ENCODE assay signal across 13 cellular contexts in the genomic region with DNA sequence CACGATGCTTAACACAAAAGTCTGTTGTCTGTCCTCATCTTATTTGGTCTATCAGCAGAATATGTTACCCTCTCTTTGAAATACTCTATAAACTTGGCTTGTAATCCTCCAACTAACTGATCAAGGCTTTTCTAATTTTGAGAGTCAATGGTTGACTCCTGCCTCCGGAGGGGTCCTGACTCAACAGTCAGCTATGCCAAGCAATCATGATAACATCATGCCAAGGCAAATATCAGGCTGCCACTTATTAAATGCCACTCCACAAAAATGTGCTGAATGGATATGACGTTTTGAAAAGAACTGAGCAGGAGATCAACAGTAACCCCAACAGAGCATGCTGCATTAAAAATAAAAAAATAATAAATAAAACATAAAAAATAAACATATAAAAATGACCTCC.
DNase-seq lines count a peak whose midpoint lies in the region; ATAC-seq, FAIRE-seq and TF ChIP-seq lines count a peak whose summit lies in the region.
"Had no signal": no experiment of that assay in that cellular context is flagged by ENCODE, and none has a peak within 500 bp of the region (broad histone marks: within the 10 kb centered on the region; RNA-seq: fewer than 3 reads in every experiment).

No MANE protein-coding gene starts in this region.

- ATAC-seq in psoas muscle (no peak), HG03045 (IDR thresholded peaks at IDR 0.05; ENCODE audit: unreplicated experiment) (no peak), GM19351 (IDR thresholded peaks at IDR 0.05; ENCODE audit: unreplicated experiment) (no peak)

- H3K79me2 ChIP-seq in keratinocyte (ENCODE audit: control insufficient read depth, insufficient read depth, low read length), result peaks cover 60% of the 10 kb centered on the region

- H3K27me3 ChIP-seq in keratinocyte (ENCODE audit: control insufficient read depth, extremely low read depth, insufficient read depth, low read length) (no peaks in the 10 kb centered on the region), psoas muscle (ENCODE audit: insufficient read depth in 3 of 3, low read length in 2 of 3) (no peaks in the 10 kb centered on the region)
- H3K27me3 ChIP-seq: esophagus squamous epithelium had no signal

- no peaks in the 10 kb centered on the region for H3K9me3 ChIP-seq in keratinocyte (ENCODE audit: control insufficient read depth, low read depth, low read length)
- no peaks in the 10 kb centered on the region for H3K9me3 ChIP-seq in psoas muscle
- H3K9me3 ChIP-seq: esophagus squamous epithelium had no signal

- H3K4me1 ChIP-seq in keratinocyte (ENCODE audit: control insufficient read depth, extremely low read depth, insufficient read depth, low read length) (peaks cover 76% of the 10 kb centered on the region), psoas muscle (peaks cover 60% of the 10 kb centered on the region)

- FAIRE-seq in keratinocyte (lab: Jason Lieb, UNC), result peak; percentile 85

- dilution Hi-C loops in keratinocyte (cut with MboI; ENCODE audit: extremely low pct_ligation_motif_present, low sequenced_read_pairs), result no loop called here

- H3K9me1 ChIP-seq in keratinocyte (ENCODE audit: control insufficient read depth, extremely low read depth, insufficient read depth, low read length), result no peaks in the 10 kb centered on the region

- 36 to 48% (median 40%) methylated on average over 3 of the region's 3 CpGs for WGBS in psoas muscle, 3 donors

- no peak overlapping the region for H2AFZ ChIP-seq in keratinocyte (ENCODE audit: control insufficient read depth, low read length)

- no peaks in the 10 kb centered on the region for H4K20me1 ChIP-seq in keratinocyte (ENCODE audit: control insufficient read depth, extremely low read depth, insufficient read depth, low read length)

- DNase-seq in A172 (ENCODE audit: low spot score) (peak; percentile 87), HT1080 (ENCODE audit: low read depth) (peak; percentile 85), astrocyte of the hippocampus (ENCODE audit: low read depth, low spot score) (peak; percentile 91), keratinocyte (ENCODE audit: low read depth, low spot score) (peak; percentile 69), psoas muscle (no peak), COR-L47 (lab: John Stamatoyannopoulos, UW) (no peak)
- DNase-seq: esophagus squamous epithelium, midbrain, NCI-H510A, T-helper 1 cell had no signal

- H3K36me3 ChIP-seq in keratinocyte (ENCODE audit: control insufficient read depth in 2 of 2, extremely low read depth in 1 of 2, insufficient read depth in 2 of 2, low read length in 2 of 2), result peaks cover 2 to 5% of the 10 kb centered on the region in 2 experiments
- no peaks in the 10 kb centered on the region for H3K36me3 ChIP-seq in psoas muscle (ENCODE audit: insufficient read depth in 1 of 2, low read depth in 1 of 2)

- peak overlapping the region; percentile 100 for H3K27ac ChIP-seq in keratinocyte (ENCODE audit: control insufficient read depth, insufficient read depth, low read length)
- H3K27ac ChIP-seq in psoas muscle, result no peak overlapping the region

- H3K4me3 ChIP-seq in keratinocyte (ENCODE audit: control insufficient read depth in 2 of 3, extremely low read depth in 1 of 3, insufficient read depth in 2 of 3, low read depth in 1 of 3, low read length in 3 of 3) (no peak overlapping the region), psoas muscle (no peak overlapping the region)
- H3K4me3 ChIP-seq: esophagus squamous epithelium, smooth muscle cell had no signal

- H3K4me2 ChIP-seq in keratinocyte (ENCODE audit: control insufficient read depth, extremely low read depth, insufficient read depth, low read depth, low read length), result peak overlapping the region; percentile 65
- H3K4me2 ChIP-seq: smooth muscle cell had no signal

- no peak overlapping the region for H3K9ac ChIP-seq in keratinocyte (ENCODE audit: control insufficient read depth, extremely low read depth, insufficient read depth, low read length)

- TF ChIP-seq CTCF in keratinocyte (optimal IDR thresholded peaks at IDR 0.05 in 1 of 3, IDR thresholded peaks at IDR 0.05 in 1 of 3, conservative IDR thresholded peaks at IDR 0.05 in 1 of 3; ENCODE audit: extremely low read depth in 1 of 3, insufficient read depth in 2 of 3, low read length in 3 of 3), result no peak
- no peak for TF ChIP-seq CTCF in psoas muscle (IDR thresholded peaks at IDR 0.05)

- intact Hi-C loops in psoas muscle (cut with DNase I), result no loop called here

Comparison
In these comparisons a context has a peak if more than half of its experiments do, and no peak if none do; other contexts are left out.
1. DNase-seq: peak in A172 (single experiment), HT1080 (single experiment), astrocyte of the hippocampus (single experiment) and keratinocyte (single experiment); none in psoas muscle (0 of 2) and COR-L47 (single experiment).